ENCODE assay signal across 9 cellular contexts in genomic region chr15:96889734-96890480, GRCh38.
DNase-seq lines count a peak whose midpoint lies in the region; ATAC-seq, FAIRE-seq and TF ChIP-seq lines count a peak whose summit lies in the region.
"Had no signal": no experiment of that assay in that cellular context is flagged by ENCODE, and none has a peak within 500 bp of the region (broad histone marks: within the 10 kb centered on the region; RNA-seq: fewer than 3 reads in every experiment).

No MANE protein-coding gene starts in this region.

- TF ChIP-seq EP300 in GM12878 (IDR thresholded peaks at IDR 0.05; ENCODE audit: borderline replicate concordance in 1 of 2, control insufficient read depth in 1 of 2, low read depth in 2 of 2, low read length in 2 of 2): no peak

- 42% methylated on average over 6 of the region's 6 CpGs for WGBS in GM12878 (ENCODE audit: insufficient coverage, insufficient replicate concordance, low lambda C conversion rate, missing lambda C conversion rate)

- H3K36me3 Mint-ChIP-seq in CD4-positive, alpha-beta memory T cell: no peaks in the 10 kb centered on the region
- H3K36me3 Mint-ChIP-seq in natural killer cell treated with Interleukin-12 subunit alpha and Interleukin-12 subunit beta and Interleukin-15 and Interleukin-18, amount 100 ng/mL, for 72 hours: no peaks in the 10 kb centered on the region

- no TSS peak for BruUV-seq in GM12878 (replicated peaks; lab: Mats Ljungman, UMichigan)

- ATAC-seq in HG03460 (IDR thresholded peaks at IDR 0.05; ENCODE audit: unreplicated experiment): peak; percentile 61
- ATAC-seq in GM12878: peak; percentile 67
- ATAC-seq in natural killer cell treated with Interleukin-12 subunit alpha and Interleukin-12 subunit beta and Interleukin-15 and Interleukin-18, amount 100 ng/mL, for 72 hours: no peak
- ATAC-seq in HG02981 (IDR thresholded peaks at IDR 0.05; ENCODE audit: unreplicated experiment): no peak
- no peak for ATAC-seq in esophagus mucosa

- no peak for TF ChIP-seq CTCF in GM12878 (IDR thresholded peaks at IDR 0.05 in 2 of 3, conservative IDR thresholded peaks at IDR 0.05 in 1 of 3; ENCODE audit: control insufficient read depth in 2 of 3, extremely low read depth in 1 of 3, insufficient read depth in 1 of 3, low read depth in 3 of 3, low read length in 3 of 3)

- intact Hi-C loops in CD4-positive, alpha-beta memory T cell (cut with micrococcal nuclease): no loop called here
- intact Hi-C loops in GM12878 (cut with micrococcal nuclease; ENCODE audit: unreplicated experiment): loop anchor here (5.0 to 10.0 kb wide), 4 partner anchors 305 to 563 kb away; no protein-coding TSS in a partner anchor

- no peaks in the 10 kb centered on the region for H4K20me1 ChIP-seq in GM12878 (ENCODE audit: control insufficient read depth, insufficient read depth)

- CTCF ChIA-PET in CD4-positive, alpha-beta memory T cell (lab: Charles Lee; ENCODE audit: partially characterized antibody): no interaction called here
- CTCF ChIA-PET in GM12878 (lab: Yijun Ruan, JAX): interaction anchor here (0.6 to 1.8 kb wide), 4 partner anchors 33 to 532 kb away, joined by 3 to 7 read pairs (median 4); no protein-coding TSS in a partner anchor

- no peak overlapping the region for H3K9ac ChIP-seq in GM12878 (ENCODE audit: control insufficient read depth, insufficient read depth, low read length)

- no peak overlapping the region for H3K4me3 ChIP-seq in CD4-positive, alpha-beta memory T cell (ENCODE audit: low read length in 2 of 2)
- 0 out of 2 replicates have a peak overlapping the region, but pooled peaks have one; percentile 8 for H3K4me3 ChIP-seq in GM12878

- DNase-seq in CD4-positive, alpha-beta memory T cell: no peak
- no peak for DNase-seq in GM12878 (ENCODE audit: low read depth, low spot score)
- no peak for DNase-seq in natural killer cell treated with Interleukin-12 subunit alpha and Interleukin-12 subunit beta and Interleukin-15 and Interleukin-18, amount 100 ng/mL, for 72 hours (ENCODE audit: low spot score)
- DNase-seq in NAMALWA (ENCODE audit: low spot score): no peak
- DNase-seq in stimulated activated CD4-positive, alpha-beta T cell treated with anti-CD3 and anti-CD28 coated beads, Interleukin-12 subunit alpha, Interleukin-12 subunit beta, amount 100 ng/mL, for 4 hours: no peak
- DNase-seq: NK-92 treated with Interleukin-12 subunit alpha and Interleukin-12 subunit beta, amount 100 ng/mL, for 24 hours had no signal

- peaks cover 9 to 27% (median 15%) of the 10 kb centered on the region in 4 donors for H3K4me1 Mint-ChIP-seq in CD4-positive, alpha-beta memory T cell
- peaks cover 5 to 8% of the 10 kb centered on the region in 2 donors for H3K4me1 Mint-ChIP-seq in natural killer cell treated with Interleukin-12 subunit alpha and Interleukin-12 subunit beta and Interleukin-15 and Interleukin-18, amount 100 ng/mL, for 72 hours (ENCODE audit: low read depth in 2 of 2)

- TF ChIP-seq POLR2A in GM12878 (IDR thresholded peaks at IDR 0.05; ENCODE audit: low read depth, low read length): no peak

- SMC1A ChIA-PET in GM12878 (lab: Charles Lee; ENCODE audit: uncharacterized antibody, unreplicated experiment): interaction anchor here (0.7 to 2.3 kb wide), 6 partner anchors 80 to 562 kb away, joined by 3 to 9 read pairs (median 4); no protein-coding TSS in a partner anchor

- H3K79me2 ChIP-seq in GM12878 (ENCODE audit: control insufficient read depth, insufficient read depth, low read length): no peaks in the 10 kb centered on the region

- peak overlapping the region; percentile 75 to 86 (median 80) for H3K4me3 Mint-ChIP-seq in CD4-positive, alpha-beta memory T cell
- peak overlapping the region; percentile 77 for H3K4me3 Mint-ChIP-seq in natural killer cell treated with Interleukin-12 subunit alpha and Interleukin-12 subunit beta and Interleukin-15 and Interleukin-18, amount 100 ng/mL, for 72 hours

- RAD21 ChIA-PET in GM12878 (lab: Charles Lee; ENCODE audit: unreplicated experiment): interaction anchor here (0.9 to 1.6 kb wide), 2 partner anchors 170 to 250 kb away, joined by 3 to 4 read pairs; no protein-coding TSS in a partner anchor

- H3K27me3 Mint-ChIP-seq in CD4-positive, alpha-beta memory T cell: peaks cover 0 to 2% of the 10 kb centered on the region in 2 donors
- H3K27me3 Mint-ChIP-seq in natural killer cell treated with Interleukin-12 subunit alpha and Interleukin-12 subunit beta and Interleukin-15 and Interleukin-18, amount 100 ng/mL, for 72 hours: no peaks in the 10 kb centered on the region

- in situ Hi-C loops in GM12878 (cut with MboI): no loop called here

- H3K9me3 ChIP-seq in CD4-positive, alpha-beta memory T cell (ENCODE audit: control insufficient read depth in 1 of 2, low read length in 2 of 2): no peaks in the 10 kb centered on the region
- H3K9me3 ChIP-seq in GM12878 (replicated peaks; ENCODE audit: control insufficient read depth, insufficient read depth, low read length): no peaks in the 10 kb centered on the region

- TF ChIP-seq RAD21 in GM12878 (IDR thresholded peaks at IDR 0.05; ENCODE audit: insufficient read depth, low read depth, low read length): no peak

- FAIRE-seq in GM12878 (lab: Jason Lieb, UNC): no peak

- H3K27ac Mint-ChIP-seq in CD4-positive, alpha-beta memory T cell: peak overlapping the region in 5 of 7 donors; percentile 5 to 74 (median 51)
- H3K27ac Mint-ChIP-seq in natural killer cell treated with Interleukin-12 subunit alpha and Interleukin-12 subunit beta and Interleukin-15 and Interleukin-18, amount 100 ng/mL, for 72 hours: peak overlapping the region in 1 of 2 donors; percentile 52

- H3K27ac ChIP-seq in CD4-positive, alpha-beta memory T cell (ENCODE audit: low read depth, low read length): no peak overlapping the region
- H3K27ac ChIP-seq in GM12878 (ENCODE audit: control insufficient read depth, insufficient read depth): no peak overlapping the region

- H3K36me3 ChIP-seq in CD4-positive, alpha-beta memory T cell (ENCODE audit: insufficient read depth, low read length): no peaks in the 10 kb centered on the region
- no peaks in the 10 kb centered on the region for H3K36me3 ChIP-seq in GM12878 (ENCODE audit: control insufficient read depth in 2 of 2, insufficient read depth in 2 of 2, low read length in 1 of 2)

- POLR2A ChIA-PET in CD4-positive, alpha-beta memory T cell (lab: Charles Lee; ENCODE audit: partially characterized antibody): no interaction called here
- POLR2A ChIA-PET in GM12878 (lab: Charles Lee): interaction anchor here (0.5 to 0.7 kb wide), 2 partner anchors 225 to 552 kb away, joined by 3 to 4 read pairs; no protein-coding TSS in a partner anchor

- H3K4me1 ChIP-seq in CD4-positive, alpha-beta memory T cell (ENCODE audit: insufficient read depth, low read length): no peaks in the 10 kb centered on the region
- H3K4me1 ChIP-seq in GM12878 (ENCODE audit: control insufficient read depth, insufficient read depth, low read length): no peaks in the 10 kb centered on the region

- H3K27me3 ChIP-seq in CD4-positive, alpha-beta memory T cell (ENCODE audit: insufficient read depth, low read length): no peaks in the 10 kb centered on the region
- no peaks in the 10 kb centered on the region for H3K27me3 ChIP-seq in GM12878 (replicated peaks in 1 of 2; ENCODE audit: control insufficient read depth in 2 of 2, insufficient read depth in 2 of 2, low read length in 1 of 2)

- H3K9me3 Mint-ChIP-seq in CD4-positive, alpha-beta memory T cell: peaks cover 0 to 5% (median 0%) of the 10 kb centered on the region in 8 donors
- peaks cover 4% of the 10 kb centered on the region for H3K9me3 Mint-ChIP-seq in natural killer cell treated with Interleukin-12 subunit alpha and Interleukin-12 subunit beta and Interleukin-15 and Interleukin-18, amount 100 ng/mL, for 72 hours

- H2AFZ ChIP-seq in GM12878 (ENCODE audit: control insufficient read depth, low read depth, low read length): peak overlapping the region; percentile 69

- peak overlapping the region; percentile 42; the same call in 1 of the 2 replicates for H3K4me2 ChIP-seq in GM12878 (ENCODE audit: control insufficient read depth, insufficient read depth)

TF ChIP-seq in GM12878, 131 proteins besides CTCF, POLR2A, EP300 and RAD21 (continues in another document):
- TF ChIP-seq NBN (IDR thresholded peaks at IDR 0.05) (peak; percentile 20; the same call in 1 of the 2 replicates), ZBTB40 (IDR thresholded peaks at IDR 0.05; ENCODE audit: borderline replicate concordance) (no peak), ZNF384 (IDR thresholded peaks at IDR 0.05; ENCODE audit: borderline replicate concordance, low read depth, low read length) (peak; percentile 81), RAD51 (IDR thresholded peaks at IDR 0.05) (peak; percentile 59), FOS (IDR thresholded peaks at IDR 0.05; ENCODE audit: borderline replicate concordance, extremely low read depth, insufficient read length) (no peak)

Comparison
In these comparisons a context has a peak if more than half of its experiments do, and no peak if none do; other contexts are left out.
1. ATAC-seq: peak in HG03460 (single experiment) and GM12878 (single experiment); none in natural killer cell treated with Interleukin-12 subunit alpha and Interleukin-12 subunit beta and Interleukin-15 and Interleukin-18, amount 100 ng/mL, for 72 hours (0 of 2), HG02981 (single experiment) and esophagus mucosa (single experiment).